ENCODE assay signal across 9 cellular contexts in genomic region chrX:151722241-151722846, GRCh38. TPM values are rescaled to one million over a fixed set of nuclear protein-coding genes. Genes with fewer than 3 reads are reported as not detected.
A peak's percentile ranks its signal among the peaks of the same experiment; 100 is the strongest.
DNase-seq lines count a peak whose midpoint lies in the region; ATAC-seq and TF ChIP-seq lines count a peak whose summit lies in the region.
"Had no signal": no experiment of that assay in that cellular context is flagged by ENCODE, and none has a peak within 500 bp of the region (broad histone marks: within the 10 kb centered on the region; RNA-seq: fewer than 3 reads in every experiment).

No MANE protein-coding gene starts in this region.

- H3K27ac ChIP-seq in OCI-LY7 (ENCODE audit: low read depth, low read length, poor library complexity, severe bottlenecking): no peak overlapping the region
- H3K27ac ChIP-seq: SJCRH30 had no signal

- H3K4me3 Mint-ChIP-seq in activated T-helper 2 cell treated with anti-CD3 and anti-CD28 coated beads, Interferon-gamma antibody, Interleukin-2, Interleukin-4, amounts not matched to agents 10 μg/mL and 5 μg/mL and 100 μg/mL, durations not matched to agents 14 hours and 24 hours and 36 hours (ENCODE audit: low read depth): no peak overlapping the region
- H3K4me3 Mint-ChIP-seq: IgD-negative memory B cell had no signal

- no peaks in the 10 kb centered on the region for H3K4me1 ChIP-seq in OCI-LY7 (ENCODE audit: insufficient read depth, low read length, poor library complexity, severe bottlenecking)
- H3K4me1 ChIP-seq: SJCRH30 had no signal

- DNase-seq in OCI-LY7 (ENCODE audit: low spot score) (peak; percentile 10), left ventricle myocardium superior (peak; percentile 70)
- DNase-seq in stimulated activated naive CD8-positive, alpha-beta T cell treated with anti-CD3 and anti-CD28 coated beads, Interleukin-15, Interleukin-2, amounts not matched to agents 100 U/mL and 50 U/mL, for 24 hours: peak; percentile 3
- DNase-seq in stimulated activated CD8-positive, alpha-beta memory T cell treated with anti-CD3 and anti-CD28 coated beads, Interleukin-4, amount 100 ng/mL, for 48 hours: no peak
- DNase-seq in activated T-helper 2 cell treated with anti-CD3 and anti-CD28 coated beads, Interferon-gamma antibody, Interleukin-2, Interleukin-4, amounts not matched to agents 10 μg/mL and 5 μg/mL and 100 μg/mL, durations not matched to agents 14 hours and 24 hours and 36 hours (ENCODE audit: low spot score): no peak

- H3K9me2 ChIP-seq in OCI-LY7 (ENCODE audit: insufficient read depth, low read length): no peaks in the 10 kb centered on the region

- peak; percentile 61 for TF ChIP-seq CTCF in OCI-LY7 (conservative IDR thresholded peaks at IDR 0.05; ENCODE audit: low read length)

- no peaks in the 10 kb centered on the region for H3K36me3 Mint-ChIP-seq in activated T-helper 2 cell treated with anti-CD3 and anti-CD28 coated beads, Interferon-gamma antibody, Interleukin-2, Interleukin-4, amounts not matched to agents 10 μg/mL and 5 μg/mL and 100 μg/mL, durations not matched to agents 14 hours and 24 hours and 36 hours (ENCODE audit: low read depth)
- H3K36me3 Mint-ChIP-seq: IgD-negative memory B cell had no signal

- no peaks in the 10 kb centered on the region for H4K20me1 ChIP-seq in OCI-LY7 (ENCODE audit: insufficient read depth, low read length)

- no peak overlapping the region for H3K27ac Mint-ChIP-seq in activated T-helper 2 cell treated with anti-CD3 and anti-CD28 coated beads, Interferon-gamma antibody, Interleukin-2, Interleukin-4, amounts not matched to agents 10 μg/mL and 5 μg/mL and 100 μg/mL, durations not matched to agents 14 hours and 24 hours and 36 hours

- no peak overlapping the region for H3K4me2 ChIP-seq in OCI-LY7 (ENCODE audit: low read length)

- CTCF ChIA-PET in OCI-LY7 (lab: Charles Lee; ENCODE audit: unreplicated experiment): no interaction called here

- no peaks in the 10 kb centered on the region for H3K36me3 ChIP-seq in OCI-LY7 (ENCODE audit: insufficient read depth, low read length)
- H3K36me3 ChIP-seq: SJCRH30 had no signal

- H3K9me3 Mint-ChIP-seq in activated T-helper 2 cell treated with anti-CD3 and anti-CD28 coated beads, Interferon-gamma antibody, Interleukin-2, Interleukin-4, amounts not matched to agents 10 μg/mL and 5 μg/mL and 100 μg/mL, durations not matched to agents 14 hours and 24 hours and 36 hours: no peaks in the 10 kb centered on the region

- H3K9me3 ChIP-seq in OCI-LY7 (ENCODE audit: low read length): no peaks in the 10 kb centered on the region
- H3K9me3 ChIP-seq: SJCRH30 had no signal

- H3K4me1 Mint-ChIP-seq in activated T-helper 2 cell treated with anti-CD3 and anti-CD28 coated beads, Interferon-gamma antibody, Interleukin-2, Interleukin-4, amounts not matched to agents 10 μg/mL and 5 μg/mL and 100 μg/mL, durations not matched to agents 14 hours and 24 hours and 36 hours (ENCODE audit: low read depth): no peaks in the 10 kb centered on the region
- H3K4me1 Mint-ChIP-seq: IgD-negative memory B cell had no signal

- no peaks in the 10 kb centered on the region for H3K27me3 Mint-ChIP-seq in activated T-helper 2 cell treated with anti-CD3 and anti-CD28 coated beads, Interferon-gamma antibody, Interleukin-2, Interleukin-4, amounts not matched to agents 10 μg/mL and 5 μg/mL and 100 μg/mL, durations not matched to agents 14 hours and 24 hours and 36 hours (ENCODE audit: low read depth)
- H3K27me3 Mint-ChIP-seq: IgD-negative memory B cell had no signal

- H3K4me3 ChIP-seq in OCI-LY7 (ENCODE audit: low read depth, low read length, poor library complexity, severe bottlenecking): no peak overlapping the region
- H3K4me3 ChIP-seq: SJCRH30 had no signal

- peak; percentile 55 for ATAC-seq in GM18909 (IDR thresholded peaks at IDR 0.05; ENCODE audit: poor library complexity, unreplicated experiment)
- peak; percentile 79 for ATAC-seq in left ventricle myocardium superior
- no peak for ATAC-seq in stimulated activated naive CD8-positive, alpha-beta T cell treated with anti-CD3 and anti-CD28 coated beads, Interleukin-15, Interleukin-2, amounts not matched to agents 100 U/mL and 50 U/mL, for 24 hours
- no peak for ATAC-seq in HG02870 (IDR thresholded peaks at IDR 0.05; ENCODE audit: unreplicated experiment)

- intact Hi-C loops in OCI-LY7 (cut with micrococcal nuclease; ENCODE audit: unreplicated experiment) (no loop called here), left ventricle myocardium superior (cut with micrococcal nuclease) (no loop called here)
- intact Hi-C loops in activated T-helper 2 cell treated with anti-CD3 and anti-CD28 coated beads, Interferon-gamma antibody, Interleukin-2, Interleukin-4, amounts not matched to agents 10 μg/mL and 5 μg/mL and 100 μg/mL, durations not matched to agents 14 hours and 24 hours and 36 hours (cut with micrococcal nuclease): no loop called here

- BruUV-seq in OCI-LY7 (replicated peaks; lab: Mats Ljungman, UMichigan): no TSS peak

- H3K79me2 ChIP-seq in OCI-LY7 (ENCODE audit: insufficient read depth, low read depth, low read length): no peaks in the 10 kb centered on the region

- POLR2A ChIA-PET in OCI-LY7 (lab: Charles Lee): no interaction called here

- H2AFZ ChIP-seq in OCI-LY7 (ENCODE audit: low read length): no peak overlapping the region

RNA-seq across cellular contexts. Expression of gene FATE1, which starts 6.5 kb away (rescaled TPM):
- total RNA-seq in OCI-LY7 (2014; rRNA removed; shearing (Covaris generic)): not detected in 2 replicates
- total RNA-seq in OCI-LY7 (2022): not detected in 2 replicates
- not detected for total RNA-seq in left ventricle myocardium superior
- not detected in 2 replicates for total RNA-seq in activated T-helper 2 cell treated with anti-CD3 and anti-CD28 coated beads, Interferon-gamma antibody, Interleukin-2, Interleukin-4, amounts not matched to agents 10 μg/mL and 5 μg/mL and 100 μg/mL, durations not matched to agents 14 hours and 24 hours and 36 hours

RNA-seq across cellular contexts. Expression of gene CNGA2, which starts 12.2 kb away (rescaled TPM):
- not detected in 2 replicates for total RNA-seq in OCI-LY7 (2014; rRNA removed; shearing (Covaris generic))
- total RNA-seq in OCI-LY7 (2022): not detected in 2 replicates
- total RNA-seq in left ventricle myocardium superior: not detected
- not detected in 2 replicates for total RNA-seq in activated T-helper 2 cell treated with anti-CD3 and anti-CD28 coated beads, Interferon-gamma antibody, Interleukin-2, Interleukin-4, amounts not matched to agents 10 μg/mL and 5 μg/mL and 100 μg/mL, durations not matched to agents 14 hours and 24 hours and 36 hours
- total RNA-seq: SJCRH30 had no signal

RNA-seq across cellular contexts. Expression of gene PRRG3, which starts 27.1 kb away (rescaled TPM):
- not detected in 2 replicates for total RNA-seq in OCI-LY7 (2014; rRNA removed; shearing (Covaris generic))
- total RNA-seq in OCI-LY7 (2022) (not detected in 2 replicates), left ventricle myocardium superior (1.7 TPM)
- not detected in 2 replicates for total RNA-seq in activated T-helper 2 cell treated with anti-CD3 and anti-CD28 coated beads, Interferon-gamma antibody, Interleukin-2, Interleukin-4, amounts not matched to agents 10 μg/mL and 5 μg/mL and 100 μg/mL, durations not matched to agents 14 hours and 24 hours and 36 hours
- total RNA-seq: SJCRH30 had no signal

Comparison
In these comparisons a context has a peak if more than half of its experiments do, and no peak if none do; other contexts are left out.
1. ATAC-seq: peak in GM18909 (single experiment) and left ventricle myocardium superior (single experiment); none in stimulated activated naive CD8-positive, alpha-beta T cell treated with anti-CD3 and anti-CD28 coated beads, Interleukin-15, Interleukin-2, amounts not matched to agents 100 U/mL and 50 U/mL, for 24 hours (single experiment) and HG02870 (single experiment).
2. DNase-seq: peak in OCI-LY7 (single experiment), left ventricle myocardium superior (single experiment) and stimulated activated naive CD8-positive, alpha-beta T cell treated with anti-CD3 and anti-CD28 coated beads, Interleukin-15, Interleukin-2, amounts not matched to agents 100 U/mL and 50 U/mL, for 24 hours (single experiment); none in stimulated activated CD8-positive, alpha-beta memory T cell treated with anti-CD3 and anti-CD28 coated beads, Interleukin-4, amount 100 ng/mL, for 48 hours (single experiment) and activated T-helper 2 cell treated with anti-CD3 and anti-CD28 coated beads, Interferon-gamma antibody, Interleukin-2, Interleukin-4, amounts not matched to agents 10 μg/mL and 5 μg/mL and 100 μg/mL, durations not matched to agents 14 hours and 24 hours and 36 hours (single experiment).